ENCODE assay signal across 8 cellular contexts in genomic region chr3:11060500-11061251, GRCh38.
A peak's percentile ranks its signal among the peaks of the same experiment; 100 is the strongest.
DNase-seq lines count a peak whose midpoint lies in the region; ATAC-seq and TF ChIP-seq lines count a peak whose summit lies in the region.

No MANE protein-coding gene starts in this region.

- peaks cover 3% of the 10 kb centered on the region for H3K9me3 Mint-ChIP-seq in T-helper 2 cell treated with Interferon-gamma antibody and Interleukin-4, amounts not matched to agents 5 μg/mL and 100 μg/mL, for 36 hours

- H3K4me1 Mint-ChIP-seq in T-helper 2 cell treated with Interferon-gamma antibody and Interleukin-4, amounts not matched to agents 5 μg/mL and 100 μg/mL, for 36 hours (ENCODE audit: low read depth) = peaks cover 2% of the 10 kb centered on the region

- H3K27me3 Mint-ChIP-seq in T-helper 2 cell treated with Interferon-gamma antibody and Interleukin-4, amounts not matched to agents 5 μg/mL and 100 μg/mL, for 36 hours (ENCODE audit: low read depth) = no peaks in the 10 kb centered on the region

- no peaks in the 10 kb centered on the region for H3K36me3 Mint-ChIP-seq in T-helper 2 cell treated with Interferon-gamma antibody and Interleukin-4, amounts not matched to agents 5 μg/mL and 100 μg/mL, for 36 hours (ENCODE audit: low read depth)

- DNase-seq in GM10248 (ENCODE audit: extremely low spot score) (peak; percentile 69), LoVo (ENCODE audit: low spot score) (peak; percentile 73), T47D (ENCODE audit: low read depth in 1 of 2, low spot score in 1 of 2) (peak; percentile 58 to 59), iris pigment epithelial cell (ENCODE audit: low read depth) (peak; percentile 48)
- DNase-seq in T-helper 2 cell treated with Interferon-gamma antibody and Interleukin-4, amounts not matched to agents 5 μg/mL and 100 μg/mL, for 36 hours (ENCODE audit: low spot score) = peak; percentile 26
- peak; percentile 16 to 32 for DNase-seq in stimulated activated CD4-positive, alpha-beta T cell treated with anti-CD3 and anti-CD28 coated beads, Interleukin-12 subunit alpha, Interleukin-12 subunit beta, amount 100 ng/mL, for 24 hours (ENCODE audit: low read depth in 2 of 2)

- ATAC-seq in HG02938 (IDR thresholded peaks at IDR 0.05; ENCODE audit: unreplicated experiment) = no peak
- ATAC-seq in HG03095 (IDR thresholded peaks at IDR 0.05; ENCODE audit: unreplicated experiment) = no peak

- TF ChIP-seq CTCF in GM10248 (IDR thresholded peaks at IDR 0.05; ENCODE audit: control extremely low read depth, extremely low read depth, low read depth, missing control alignments) = peak; percentile 55

- CTCF ChIA-PET in GM10248 (lab: Yijun Ruan, JAX) = interaction anchor here (0.7 to 2.7 kb wide), 35 partner anchors 9 to 704 kb away, joined by 3 to 24 read pairs (median 4); no protein-coding TSS in a partner anchor

- H3K27ac Mint-ChIP-seq in T-helper 2 cell treated with Interferon-gamma antibody and Interleukin-4, amounts not matched to agents 5 μg/mL and 100 μg/mL, for 36 hours = no peak overlapping the region

- POLR2A ChIA-PET in GM10248 (lab: Yijun Ruan, JAX) = no interaction called here

- in situ Hi-C loops in T47D (cut with HindIII; ENCODE audit: low pct_unique_long_range_greater_than_20kb, low sequenced_read_pairs) = no loop called here

- H3K4me3 Mint-ChIP-seq in T-helper 2 cell treated with Interferon-gamma antibody and Interleukin-4, amounts not matched to agents 5 μg/mL and 100 μg/mL, for 36 hours = no peak overlapping the region
